ENCODE assay signal across 13 cellular contexts in the genomic region with DNA sequence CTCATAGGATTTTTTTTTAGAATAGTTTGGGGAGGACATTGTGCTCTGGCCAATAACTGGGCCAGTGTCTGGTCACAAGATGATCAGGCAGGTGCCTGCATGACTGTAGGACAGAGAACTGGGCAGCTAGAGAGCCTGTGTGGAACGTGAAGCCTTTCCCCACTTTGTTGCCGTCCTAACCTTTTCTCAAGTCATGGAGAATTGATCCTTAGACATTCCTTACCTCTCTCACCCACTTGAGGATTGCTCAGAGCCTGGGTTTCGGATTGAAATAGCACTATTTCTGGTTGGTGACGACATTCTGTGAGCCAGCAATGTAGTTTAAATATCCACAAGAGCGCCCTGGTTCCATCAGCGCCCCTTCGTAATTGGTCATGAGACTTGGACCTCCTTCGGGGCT.
DNase-seq lines count a peak whose midpoint lies in the region; ATAC-seq and TF ChIP-seq lines count a peak whose summit lies in the region.
"Had no signal": no experiment of that assay in that cellular context is flagged by ENCODE, and none has a peak within 500 bp of the region (broad histone marks: within the 10 kb centered on the region; RNA-seq: fewer than 3 reads in every experiment).

No MANE protein-coding gene starts in this region.

- H3K4me1 ChIP-seq in colonic mucosa (peaks cover 11% of the 10 kb centered on the region), prostate gland (replicated peaks) (peaks cover 34% of the 10 kb centered on the region), tibial nerve (peaks cover 0 to 54% (median 0%) of the 10 kb centered on the region in 4 donors)

- ATAC-seq in GM19452 (IDR thresholded peaks at IDR 0.05; ENCODE audit: unreplicated experiment) (peak; percentile 24), HG03045 (IDR thresholded peaks at IDR 0.05; ENCODE audit: unreplicated experiment) (peak; percentile 21), HG03354 (IDR thresholded peaks at IDR 0.05; ENCODE audit: poor library complexity, severe bottlenecking, unreplicated experiment) (no peak)
- ATAC-seq: natural killer cell treated with Interleukin-12 subunit alpha and Interleukin-12 subunit beta and Interleukin-15 and Interleukin-18, amount 100 ng/mL, for 72 hours had no signal

- TF ChIP-seq POLR2A in prostate gland (IDR thresholded peaks at IDR 0.05) (no peak), tibial nerve (IDR thresholded peaks at IDR 0.05) (no peak)

- peak overlapping the region in 1 of 2 donors; percentile 22 for H3K9ac ChIP-seq in colonic mucosa (ENCODE audit: low read depth in 2 of 2, low read length in 2 of 2)

- TF ChIP-seq CTCF in colonic mucosa (IDR thresholded peaks at IDR 0.05) (no peak), prostate gland (IDR thresholded peaks at IDR 0.05) (no peak), tibial nerve (IDR thresholded peaks at IDR 0.05) (no peak)

- H3K27me3 ChIP-seq in colonic mucosa (no peaks in the 10 kb centered on the region), prostate gland (replicated peaks; ENCODE audit: insufficient read depth) (no peaks in the 10 kb centered on the region), tibial nerve (no peaks in the 10 kb centered on the region)

- no peak overlapping the region for H3K4me3 ChIP-seq in colonic mucosa
- no peak overlapping the region for H3K4me3 ChIP-seq in prostate gland
- H3K4me3 ChIP-seq in tibial nerve = no peak overlapping the region
- H3K4me3 ChIP-seq: skin epidermis, thoracic aorta had no signal

- DNase-seq in colonic mucosa = no peak
- no peak for DNase-seq in prostate gland (ENCODE audit: low spot score)
- DNase-seq in AML-193 (lab: John Stamatoyannopoulos, UW) = no peak
- DNase-seq in tibial nerve (ENCODE audit: low spot score in 2 of 2) = no peak
- no peak for DNase-seq in HUDEP-2 (lab: John Stamatoyannopoulos, UW; ENCODE audit: unreplicated experiment in 76 of 76)
- DNase-seq: NCI-H1436 treated with DMSO at 0.1 percent for 48 hours had no signal

- 90% methylated on average over 8 of the region's 8 CpGs for whole genome bisulfite sequencing in prostate gland
- 91 to 97% methylated on average over 8 of the region's 8 CpGs for WGBS in tibial nerve, 2 donors

- TF ChIP-seq EP300 in tibial nerve (IDR thresholded peaks at IDR 0.05) = no peak

- H3K36me3 ChIP-seq in colonic mucosa = no peaks in the 10 kb centered on the region
- H3K36me3 ChIP-seq in prostate gland = no peaks in the 10 kb centered on the region
- no peaks in the 10 kb centered on the region for H3K36me3 ChIP-seq in tibial nerve
- H3K36me3 ChIP-seq: thoracic aorta had no signal

- H3K9me3 ChIP-seq in colonic mucosa (no peaks in the 10 kb centered on the region), prostate gland (no peaks in the 10 kb centered on the region), tibial nerve (no peaks in the 10 kb centered on the region)
- H3K9me3 ChIP-seq: thoracic aorta had no signal

- H3K27ac ChIP-seq in colonic mucosa (peak overlapping the region; percentile 50), prostate gland (peak overlapping the region; percentile 83 to 87), tibial nerve (no peak overlapping the region)
- H3K27ac ChIP-seq: RWPE1, thoracic aorta had no signal

- intact Hi-C loops in colonic mucosa (cut with DNase I) = no loop called here
- intact Hi-C loops in prostate gland (cut with DNase I) = loop anchor here (10.0 kb wide), 1 partner anchor 262 kb away; no protein-coding TSS in a partner anchor

Comparison
In these comparisons a context has a peak if more than half of its experiments do, and no peak if none do; other contexts are left out.
1. H3K27ac ChIP-seq: peak in colonic mucosa (single experiment) and prostate gland (2 of 2); none in tibial nerve (0 of 4).